ENCODE assay signal across 8 cellular contexts in genomic region chr4:139176299-139177048, GRCh38. TPM values are rescaled to one million over a fixed set of nuclear protein-coding genes. Genes with fewer than 3 reads are reported as not detected.
DNase-seq lines count a peak whose midpoint lies in the region; ATAC-seq and TF ChIP-seq lines count a peak whose summit lies in the region.

No MANE protein-coding gene starts in this region.

- TF ChIP-seq CTCF in glutamatergic neuron (IDR thresholded peaks at IDR 0.05; ENCODE audit: partially characterized antibody, unreplicated experiment) (no peak), osteocyte (IDR thresholded peaks at IDR 0.05) (no peak)

- H3K36me3 ChIP-seq in KOPT-K1 (ENCODE audit: insufficient read depth, low read length): no peaks in the 10 kb centered on the region
- H3K36me3 ChIP-seq in thymus (ENCODE audit: control insufficient read depth, insufficient read depth): no peaks in the 10 kb centered on the region

- peak overlapping the region; percentile 75 for H3K27ac Mint-ChIP-seq in activated naive CD8-positive, alpha-beta T cell
- H3K27ac Mint-ChIP-seq in glutamatergic neuron (ENCODE audit: unreplicated experiment) (peak overlapping the region; percentile 93), osteocyte (ENCODE audit: unreplicated experiment) (peak overlapping the region; percentile 92)

- DNase-seq in DMS53 (lab: John Stamatoyannopoulos, UW): peak; percentile 85
- DNase-seq in glutamatergic neuron: peak; percentile 86
- peak; percentile 89 for DNase-seq in osteocyte (ENCODE audit: extremely low spot score, unreplicated experiment)

- H3K4me1 ChIP-seq in thymus (ENCODE audit: control insufficient read depth, insufficient read depth, low read length): peaks cover 7% of the 10 kb centered on the region

- under 1% methylated on average over 89 of the region's 89 CpGs for WGBS in thymus

- ATAC-seq in GM21737 (IDR thresholded peaks at IDR 0.05; ENCODE audit: unreplicated experiment) (peak; percentile 21), SK-N-SH treated with all-trans-retinoic acid at 6 μM for 48 hours (peak; percentile 65)

- no peaks in the 10 kb centered on the region for H3K9me3 ChIP-seq in KOPT-K1 (ENCODE audit: insufficient read depth, low read length, poor library complexity, severe bottlenecking)
- no peaks in the 10 kb centered on the region for H3K9me3 ChIP-seq in thymus (ENCODE audit: control insufficient read depth)

- H3K36me3 Mint-ChIP-seq in activated naive CD8-positive, alpha-beta T cell: no peaks in the 10 kb centered on the region
- no peaks in the 10 kb centered on the region for H3K36me3 Mint-ChIP-seq in glutamatergic neuron (ENCODE audit: unreplicated experiment)
- no peaks in the 10 kb centered on the region for H3K36me3 Mint-ChIP-seq in osteocyte (ENCODE audit: unreplicated experiment)

- H3K27ac ChIP-seq in KOPT-K1 (ENCODE audit: low read depth, low read length, poor library complexity, severe bottlenecking) (peak overlapping the region; percentile 95), thymus (ENCODE audit: low read depth) (peak overlapping the region; percentile 93)

- peak overlapping the region; percentile 85 for H3K4me3 Mint-ChIP-seq in activated naive CD8-positive, alpha-beta T cell
- H3K4me3 Mint-ChIP-seq in glutamatergic neuron (ENCODE audit: unreplicated experiment) (peak overlapping the region; percentile 99), osteocyte (ENCODE audit: unreplicated experiment) (peak overlapping the region; percentile 94)

- H3K27me3 Mint-ChIP-seq in activated naive CD8-positive, alpha-beta T cell: no peaks in the 10 kb centered on the region
- H3K27me3 Mint-ChIP-seq in glutamatergic neuron (ENCODE audit: unreplicated experiment) (peaks cover 14% of the 10 kb centered on the region), osteocyte (ENCODE audit: unreplicated experiment) (no peaks in the 10 kb centered on the region)

- H3K4me3 ChIP-seq in thymus (ENCODE audit: low read length): peak overlapping the region; percentile 94

- H3K4me1 Mint-ChIP-seq in activated naive CD8-positive, alpha-beta T cell (ENCODE audit: low read depth): peaks cover 21% of the 10 kb centered on the region
- H3K4me1 Mint-ChIP-seq in glutamatergic neuron (ENCODE audit: low read depth, unreplicated experiment): peaks cover 5% of the 10 kb centered on the region
- peaks cover 23% of the 10 kb centered on the region for H3K4me1 Mint-ChIP-seq in osteocyte (ENCODE audit: unreplicated experiment)

- no peaks in the 10 kb centered on the region for H3K9me3 Mint-ChIP-seq in activated naive CD8-positive, alpha-beta T cell (ENCODE audit: low read depth)
- peaks cover 17% of the 10 kb centered on the region for H3K9me3 Mint-ChIP-seq in glutamatergic neuron (ENCODE audit: unreplicated experiment)
- no peaks in the 10 kb centered on the region for H3K9me3 Mint-ChIP-seq in osteocyte (ENCODE audit: unreplicated experiment)

- no peaks in the 10 kb centered on the region for H3K27me3 ChIP-seq in thymus (ENCODE audit: control insufficient read depth, insufficient read depth)

TF ChIP-seq in SK-N-SH treated with all-trans-retinoic acid at 6 μM for 48 hours, 23 proteins besides CTCF, POLR2A, EP300 and RAD21:
- TF ChIP-seq PATZ1 (CRISPR knock-in tag; IDR thresholded peaks at IDR 0.05; ENCODE audit: borderline replicate concordance): 0 out of 2 replicates have a peak, but pooled peaks have one; percentile 2
- TF ChIP-seq TCF4 (CRISPR knock-in tag; IDR thresholded peaks at IDR 0.05; ENCODE audit: borderline replicate concordance): no peak

RNA-seq across cellular contexts. Expression of gene ELF2, which starts 0.5 kb away (rescaled TPM):
- total RNA-seq in glutamatergic neuron (ENCODE audit: unreplicated experiment) (32.4 TPM), osteocyte (47.6 and 51.0 TPM in 2 replicates)
- 32.6 TPM for polyA plus RNA-seq in thymus

Comparison
In these comparisons a context has a peak if more than half of its experiments do, and no peak if none do; other contexts are left out.
1. Peak in every context shown above with its lines: DNase-seq, ATAC-seq, H3K4me3 ChIP-seq and H3K27ac ChIP-seq.